8 cellular contexts compared by ENCODE assay signal in the genomic region with DNA sequence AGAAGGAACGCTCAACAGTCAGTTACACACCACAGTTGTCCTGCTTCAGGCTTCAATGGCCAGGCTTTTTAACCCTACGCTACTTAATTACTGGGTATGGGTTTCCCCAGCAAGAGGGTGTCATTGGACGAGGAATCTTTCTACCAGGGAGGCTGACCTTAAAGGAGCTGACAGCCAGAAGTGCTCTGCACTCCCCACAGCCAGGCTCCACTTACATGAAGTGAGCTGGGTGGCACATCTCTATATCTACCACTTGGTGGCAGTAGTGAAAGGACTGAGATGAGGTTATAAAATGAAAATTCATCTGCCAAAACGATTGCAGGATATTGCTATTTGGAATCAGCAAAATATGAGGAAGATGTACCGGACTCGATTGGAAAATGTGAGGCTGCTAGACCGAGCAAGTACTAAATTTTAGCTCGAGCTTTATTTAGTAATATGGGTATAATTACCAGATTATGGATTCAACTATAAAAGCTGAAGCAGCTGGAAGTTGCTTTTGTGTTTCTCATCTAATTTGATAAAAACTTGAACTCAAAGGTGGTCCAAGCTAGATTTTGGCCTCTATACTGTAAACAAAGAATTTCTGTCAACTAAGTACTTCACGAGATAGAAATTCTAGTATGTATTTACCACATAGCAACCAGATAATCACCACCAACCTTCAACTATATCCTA. TPM values are rescaled to one million over a fixed set of nuclear protein-coding genes. Genes with fewer than 3 reads are reported as not detected.
DNase-seq lines count a peak whose midpoint lies in the region; ATAC-seq and TF ChIP-seq lines count a peak whose summit lies in the region.

No MANE protein-coding gene starts in this region.

- no peaks in the 10 kb centered on the region for H3K4me1 ChIP-seq in CD8-positive, alpha-beta memory T cell (ENCODE audit: insufficient read depth, low read length)

- H3K36me3 ChIP-seq in CD8-positive, alpha-beta memory T cell (ENCODE audit: insufficient read depth, low read length): no peaks in the 10 kb centered on the region

- no peaks in the 10 kb centered on the region for H3K36me3 Mint-ChIP-seq in CD8-positive, alpha-beta memory T cell

- H3K27ac ChIP-seq in CD8-positive, alpha-beta memory T cell (ENCODE audit: low read depth, low read length): no peak overlapping the region

- no peaks in the 10 kb centered on the region for H3K4me1 Mint-ChIP-seq in CD8-positive, alpha-beta memory T cell

- POLR2A ChIA-PET in CD8-positive, alpha-beta memory T cell (lab: Charles Lee): no interaction called here

- H3K9me3 ChIP-seq in CD8-positive, alpha-beta memory T cell (ENCODE audit: low read length): no peaks in the 10 kb centered on the region

- DNase-seq in CD8-positive, alpha-beta memory T cell: peak in 3 of 5 donors; percentile 1 to 8 (median 3)
- DNase-seq in NCI-H2171 treated with DMSO at 0.1 percent for 48 hours (lab: John Stamatoyannopoulos, UW) (peak; percentile 42), activated T-cell treated with anti-CD3 and anti-CD28 coated beads for 24 hours (ENCODE audit: low read depth) (peak; percentile 3), foreskin fibroblast (peak; percentile 53 to 82), omental fat pad (ENCODE audit: low spot score) (no peak)
- DNase-seq in NK-92 treated with Interleukin-12 subunit alpha and Interleukin-12 subunit beta, amount 100 ng/mL, for 24 hours (lab: John Stamatoyannopoulos, UW): no peak

- H3K27me3 ChIP-seq in CD8-positive, alpha-beta memory T cell (ENCODE audit: insufficient read depth, low read length, poor library complexity, severe bottlenecking): no peaks in the 10 kb centered on the region

- peaks cover 0 to 6% (median 3%) of the 10 kb centered on the region in 5 donors for H3K9me3 Mint-ChIP-seq in CD8-positive, alpha-beta memory T cell

- no peak overlapping the region for H3K27ac Mint-ChIP-seq in CD8-positive, alpha-beta memory T cell

- H3K27me3 Mint-ChIP-seq in CD8-positive, alpha-beta memory T cell: peaks cover 2 to 20% of the 10 kb centered on the region in 2 donors

- H3K4me3 ChIP-seq in CD8-positive, alpha-beta memory T cell (ENCODE audit: low read length): no peak overlapping the region
- H3K4me3 ChIP-seq in foreskin fibroblast (ENCODE audit: low read depth in 1 of 2, low read length in 2 of 2): no peak overlapping the region

- TF ChIP-seq CTCF in foreskin fibroblast (IDR thresholded peaks at IDR 0.05; ENCODE audit: low read depth, low read length): peak; percentile 86
- peak in 1 of 3 donors; percentile 43 for TF ChIP-seq CTCF in omental fat pad (IDR thresholded peaks at IDR 0.05)

- CTCF ChIA-PET in CD8-positive, alpha-beta memory T cell (lab: Charles Lee): interaction anchor here (0.8 to 4.2 kb wide), 8 partner anchors 9 to 806 kb away, joined by 3 to 49 read pairs (median 5); no protein-coding TSS in a partner anchor

- H3K4me3 Mint-ChIP-seq in CD8-positive, alpha-beta memory T cell: no peak overlapping the region

- ATAC-seq in GM18870 (IDR thresholded peaks at IDR 0.05; ENCODE audit: unreplicated experiment): peak; percentile 90
- peak; percentile 74 for ATAC-seq in HG03060 (IDR thresholded peaks at IDR 0.05; ENCODE audit: low read depth, unreplicated experiment)
- ATAC-seq in omental fat pad (ENCODE audit: low FRiP score): peak; percentile 77

RNA-seq across cellular contexts. Expression of a gene that starts 54.0 kb away (rescaled TPM):
- total RNA-seq in CD8-positive, alpha-beta memory T cell: 1 to 10 TPM; 1.6 to 1.8 TPM
- 1.1 TPM for polyA plus RNA-seq in CD8-positive, alpha-beta memory T cell
- 1 to 10 TPM; 2.0 to 9.5 (median 7.0) TPM for total RNA-seq in omental fat pad

RNA-seq across cellular contexts. Expression of a gene that starts 55.5 kb away (rescaled TPM):
- total RNA-seq in CD8-positive, alpha-beta memory T cell: not detected
- polyA plus RNA-seq in CD8-positive, alpha-beta memory T cell: not detected
- total RNA-seq in omental fat pad: 1 to 10 TPM in 1 of 4 donors, under 1 TPM in 2, not detected in 1; 0.37 to 3.2 (median 0.56) TPM

Comparison
In these comparisons a context has a peak if more than half of its experiments do, and no peak if none do; other contexts are left out.
1. DNase-seq: peak in CD8-positive, alpha-beta memory T cell (3 of 5), NCI-H2171 treated with DMSO at 0.1 percent for 48 hours (single experiment), activated T-cell treated with anti-CD3 and anti-CD28 coated beads for 24 hours (single experiment) and foreskin fibroblast (2 of 2); none in omental fat pad (single experiment) and NK-92 treated with Interleukin-12 subunit alpha and Interleukin-12 subunit beta, amount 100 ng/mL, for 24 hours (single experiment).
2. Peak in every context shown above with its lines, with median percentiles within 50 percentile points of each other: ATAC-seq.